ENCODE assay signal across 1 cellular context in genomic region chr2:32376756-32377155, GRCh38.
TF ChIP-seq lines count a peak whose summit lies in the region.

No MANE protein-coding gene starts in this region.

TF ChIP-seq in IMR-90, 13 proteins besides CTCF, POLR2A, EP300 and RAD21:
- TF ChIP-seq ELK1 (IDR thresholded peaks at IDR 0.05; ENCODE audit: borderline replicate concordance, low read depth, low read length) (no peak), MAZ (IDR thresholded peaks at IDR 0.05; ENCODE audit: borderline replicate concordance, low read depth, low read length) (no peak), MAFK (IDR thresholded peaks at IDR 0.05; ENCODE audit: low read depth, low read length) (no peak), NFE2L2 (IDR thresholded peaks at IDR 0.05; ENCODE audit: low read depth, low read length) (no peak), SMC3 (IDR thresholded peaks at IDR 0.05; ENCODE audit: low read depth, low read length) (no peak), USF2 (IDR thresholded peaks at IDR 0.05; ENCODE audit: low read depth, low read length) (no peak), RFX5 (IDR thresholded peaks at IDR 0.05; ENCODE audit: low read depth, low read length) (no peak), BHLHE40 (IDR thresholded peaks at IDR 0.05; ENCODE audit: low read depth, low read length) (no peak), RCOR1 (IDR thresholded peaks at IDR 0.05; ENCODE audit: insufficient replicate concordance, low read length) (no peak)
